8 cellular contexts compared by ENCODE assay signal in genomic region chrX:154515803-154516654, GRCh38. TPM values are rescaled to one million over a fixed set of nuclear protein-coding genes. Genes with fewer than 3 reads are reported as not detected.
A peak's percentile ranks its signal among the peaks of the same experiment; 100 is the strongest.
DNase-seq lines count a peak whose midpoint lies in the region; ATAC-seq and TF ChIP-seq lines count a peak whose summit lies in the region.

TSS of gene FAM3A (minus strand) at chrX:154516232. CDS start at chrX:154515772, 460 bp downstream.

- intact Hi-C loops in T-helper 1 cell treated with Interleukin-12 subunit alpha and Interleukin-12 subunit beta and Interleukin-4 antibody, amounts not matched to agents 30 ng/mL and 1 ng/mL, for 36 hours (cut with micrococcal nuclease), result loop anchor here (1.0 to 10.0 kb wide), 10 partner anchors 26 to 791 kb away; partner anchors contain the start of genes ABCD1, ATP6AP1, BCAP31 and FAM50A
- intact Hi-C loops in adrenal gland (cut with DNase I), result no loop called here
- intact Hi-C loops in left ventricle myocardium inferior (cut with micrococcal nuclease), result no loop called here
- intact Hi-C loops in prostate gland (cut with DNase I), result no loop called here
- intact Hi-C loops in upper lobe of right lung (cut with DNase I), result no loop called here

- H3K4me3 ChIP-seq in adrenal gland, result peak within 1 kb of the TSS; percentile 29 to 62 (median 46)
- peak within 1 kb of the TSS; percentile 78 for H3K4me3 ChIP-seq in left ventricle myocardium inferior
- H3K4me3 ChIP-seq in prostate gland, result peak within 1 kb of the TSS; percentile 50 to 56
- peak within 1 kb of the TSS; percentile 64 for H3K4me3 ChIP-seq in upper lobe of right lung

- DNase-seq in GM13977 (ENCODE audit: low spot score), result peak; percentile 91
- peak; percentile 86 for DNase-seq in NCI-H146 treated with DMSO at 0.1 percent for 48 hours (lab: John Stamatoyannopoulos, UW; ENCODE audit: unreplicated experiment)
- DNase-seq in adrenal gland, result peak; percentile 93 to 95 (median 93)
- DNase-seq in left ventricle myocardium inferior, result peak; percentile 94
- peak; percentile 92 for DNase-seq in prostate gland (ENCODE audit: low spot score)
- DNase-seq in upper lobe of right lung, result peak; percentile 96

- peak; percentile 85 for ATAC-seq in HG02852 (IDR thresholded peaks at IDR 0.05; ENCODE audit: unreplicated experiment)
- peak; percentile 98 for ATAC-seq in upper lobe of right lung

- TF ChIP-seq CTCF in GM13977 (IDR thresholded peaks at IDR 0.05; ENCODE audit: extremely low read depth, insufficient read depth, missing control alignments) (no peak), adrenal gland (IDR thresholded peaks at IDR 0.05) (no peak), left ventricle myocardium inferior (IDR thresholded peaks at IDR 0.05; ENCODE audit: borderline replicate concordance) (no peak), prostate gland (IDR thresholded peaks at IDR 0.05) (no peak), upper lobe of right lung (IDR thresholded peaks at IDR 0.05) (no peak)

- no peaks in the 10 kb centered on the region for H3K36me3 ChIP-seq in adrenal gland (replicated peaks in 1 of 2)
- no peaks in the 10 kb centered on the region for H3K36me3 ChIP-seq in left ventricle myocardium inferior
- no peaks in the 10 kb centered on the region for H3K36me3 ChIP-seq in prostate gland
- H3K36me3 ChIP-seq in upper lobe of right lung, result no peaks in the 10 kb centered on the region

- TF ChIP-seq POLR2A in adrenal gland (IDR thresholded peaks at IDR 0.05), result peak; percentile 57 to 71
- TF ChIP-seq POLR2A in prostate gland (IDR thresholded peaks at IDR 0.05), result peak; percentile 80

- peak within 1 kb of the TSS; percentile 71 to 94 (median 87) for H3K27ac ChIP-seq in adrenal gland
- H3K27ac ChIP-seq in left ventricle myocardium inferior (replicated peaks), result peak within 1 kb of the TSS; percentile 94
- peak within 1 kb of the TSS; percentile 86 for H3K27ac ChIP-seq in prostate gland
- H3K27ac ChIP-seq in upper lobe of right lung, result peak within 1 kb of the TSS; percentile 94

- in situ Hi-C loops in GM13977 (cut with MboI; ENCODE audit: low pct_unique_long_range_greater_than_20kb, low sequenced_read_pairs, unreplicated experiment), result no loop called here

- H3K4me1 ChIP-seq in adrenal gland (replicated peaks in 1 of 2) (peaks cover 16 to 22% of the 10 kb centered on the region in 2 donors), left ventricle myocardium inferior (peaks cover 22% of the 10 kb centered on the region), prostate gland (replicated peaks) (no peaks in the 10 kb centered on the region), upper lobe of right lung (no peaks in the 10 kb centered on the region)

- 1 to 32% (median 25%) methylated on average over 27 to 56 of the region's 72 CpGs; no CpG with 5 or more reads in 1 of the 4 donors for WGBS in adrenal gland, 4 donors
- WGBS in prostate gland, result 1% methylated on average over 17 of the region's 72 CpGs

- H3K9me3 ChIP-seq in adrenal gland (replicated peaks in 1 of 3) (no peaks in the 10 kb centered on the region), left ventricle myocardium inferior (replicated peaks) (no peaks in the 10 kb centered on the region), prostate gland (no peaks in the 10 kb centered on the region), upper lobe of right lung (no peaks in the 10 kb centered on the region)

- no peaks in the 10 kb centered on the region for H3K27me3 ChIP-seq in adrenal gland
- no peaks in the 10 kb centered on the region for H3K27me3 ChIP-seq in left ventricle myocardium inferior (ENCODE audit: low read depth)
- no peaks in the 10 kb centered on the region for H3K27me3 ChIP-seq in prostate gland (replicated peaks; ENCODE audit: insufficient read depth)
- no peaks in the 10 kb centered on the region for H3K27me3 ChIP-seq in upper lobe of right lung

RNA-seq across cellular contexts. Expression of gene FAM3A, which starts in this region (rescaled TPM):
- 30.9 and 31.0 TPM in 2 replicates for total RNA-seq in T-helper 1 cell treated with Interleukin-12 subunit alpha and Interleukin-12 subunit beta and Interleukin-4 antibody, amounts not matched to agents 30 ng/mL and 1 ng/mL, for 36 hours
- total RNA-seq in adrenal gland (10 to 100 TPM; 42.9 to 77.1 (median 50.6) TPM), left ventricle myocardium inferior (52.0 TPM), prostate gland (10 to 100 TPM; 52.0 to 72.7 TPM), upper lobe of right lung (42.6 TPM)
- polyA plus RNA-seq in adrenal gland, result 100 to 1,000 TPM in 1 of 3 donors, 10 to 100 TPM in 2; 13.5 to 115 (median 92.8) TPM

Comparison
In these comparisons a context has a peak if more than half of its experiments do, and no peak if none do; other contexts are left out.
1. Peak in every context shown above with its lines: DNase-seq, ATAC-seq, H3K4me3 ChIP-seq and H3K27ac ChIP-seq.